In the genomic region with DNA sequence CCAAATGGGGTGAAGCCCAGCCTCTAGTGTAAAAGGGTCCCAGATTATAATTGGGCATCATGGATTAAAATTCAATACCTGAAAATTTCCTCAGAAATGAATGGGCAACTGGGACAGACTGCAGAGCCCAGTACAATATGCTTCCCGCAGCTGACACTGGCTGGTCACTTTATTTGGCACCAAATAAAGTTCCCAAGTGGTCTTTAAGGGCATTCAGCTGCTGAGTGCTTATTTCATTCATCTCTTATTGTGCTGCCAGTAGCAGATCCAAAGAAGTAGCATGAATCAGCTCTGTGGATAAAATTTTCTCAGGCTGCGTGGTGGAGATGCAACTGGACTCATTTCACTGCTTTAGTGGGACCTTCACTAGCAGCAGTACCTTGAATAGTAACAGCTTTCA, we compare ENCODE assay signal across 15 cellular contexts.
"Had no signal": no experiment of that assay in that cellular context is flagged by ENCODE, and none has a peak within 500 bp of the region (broad histone marks: within the 10 kb centered on the region; RNA-seq: fewer than 3 reads in every experiment).

No MANE protein-coding gene starts in this region.

- H3K27me3 ChIP-seq: breast epithelium, hepatocyte had no signal

- H3K9me3 ChIP-seq: breast epithelium, psoas muscle had no signal

- H2AFZ ChIP-seq: hepatocyte had no signal

- H3K4me1 Mint-ChIP-seq: activated naive CD8-positive, alpha-beta T cell treated with anti-CD3 and anti-CD28 coated beads, Interleukin-2, amount 50 U/mL, for 24 hours had no signal

- H3K4me3 Mint-ChIP-seq: activated naive CD4-positive, alpha-beta T cell treated with anti-CD3 and anti-CD28 coated beads for 36 hours; activated naive CD8-positive, alpha-beta T cell treated with anti-CD3 and anti-CD28 coated beads, Interleukin-2, amount 50 U/mL, for 24 hours; endodermal cell had no signal

- H3K79me2 ChIP-seq: hepatocyte had no signal

- H3K4me2 ChIP-seq: hepatocyte had no signal

- H3K4me3 ChIP-seq: breast epithelium, hepatocyte, psoas muscle had no signal

- H3K27ac Mint-ChIP-seq: activated naive CD4-positive, alpha-beta T cell treated with anti-CD3 and anti-CD28 coated beads for 36 hours; activated naive CD8-positive, alpha-beta T cell treated with anti-CD3 and anti-CD28 coated beads, Interleukin-2, amount 50 U/mL, for 24 hours; endodermal cell had no signal

- H3K4me1 ChIP-seq: breast epithelium, psoas muscle had no signal

- H3K9me3 Mint-ChIP-seq: activated naive CD4-positive, alpha-beta T cell treated with anti-CD3 and anti-CD28 coated beads for 36 hours; activated naive CD8-positive, alpha-beta T cell treated with anti-CD3 and anti-CD28 coated beads, Interleukin-2, amount 50 U/mL, for 24 hours; endodermal cell had no signal

- H3K27me3 Mint-ChIP-seq: activated naive CD8-positive, alpha-beta T cell treated with anti-CD3 and anti-CD28 coated beads, Interleukin-2, amount 50 U/mL, for 24 hours had no signal

- DNase-seq: activated CD4-positive, CD25-positive, alpha-beta regulatory T cell treated with anti-CD3 and anti-CD28 coated beads, Interleukin-2, amount 50 U/mL, for 72 hours; activated naive CD4-positive, alpha-beta T cell treated with anti-CD3 and anti-CD28 coated beads for 36 hours; activated naive CD8-positive, alpha-beta T cell treated with anti-CD3 and anti-CD28 coated beads, Interleukin-2, amount 50 U/mL, for 24 hours; activated T-cell treated with anti-CD3 and anti-CD28 coated beads for 4 hours; aorta; dorsolateral prefrontal cortex; endodermal cell; erythroblast; islet precursor cell; mesendoderm; psoas muscle; stimulated activated CD4-positive, alpha-beta T cell treated with anti-CD3 and anti-CD28 coated beads, Interleukin-1b, Interleukin-23, amount 100 ng/mL, for 48 hours had no signal

- H3K36me3 ChIP-seq: breast epithelium had no signal

- ATAC-seq: activated naive CD8-positive, alpha-beta T cell treated with anti-CD3 and anti-CD28 coated beads, Interleukin-2, amount 50 U/mL, for 24 hours; psoas muscle; sciatic nerve had no signal

- H3K27ac ChIP-seq: breast epithelium, dorsolateral prefrontal cortex, hepatocyte, psoas muscle had no signal
